24 cellular contexts compared by ENCODE assay signal in the genomic region with DNA sequence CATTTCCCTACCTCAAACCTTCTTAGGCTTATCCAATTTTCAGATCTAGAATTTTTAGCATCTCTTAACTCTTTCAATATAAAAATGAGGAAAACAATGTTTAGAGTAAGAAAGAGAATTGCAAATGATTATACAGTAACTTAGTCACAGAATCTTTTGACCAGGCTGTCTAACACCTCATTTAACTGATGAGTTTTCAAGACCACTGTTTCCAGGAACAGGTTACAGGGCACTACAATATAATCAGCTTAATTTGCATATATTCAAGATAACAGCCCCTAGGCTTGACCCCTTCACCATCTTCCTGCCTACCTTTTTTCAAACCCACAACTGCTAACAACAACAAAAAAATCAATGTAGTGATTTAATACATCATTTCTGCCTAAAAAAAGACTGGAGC. TPM values are rescaled to one million over a fixed set of nuclear protein-coding genes. Genes with fewer than 3 reads are reported as not detected.
A peak's percentile ranks its signal among the peaks of the same experiment; 100 is the strongest.
DNase-seq lines count a peak whose midpoint lies in the region; ATAC-seq and TF ChIP-seq lines count a peak whose summit lies in the region.
"Had no signal": no experiment of that assay in that cellular context is flagged by ENCODE, and none has a peak within 500 bp of the region (broad histone marks: within the 10 kb centered on the region; RNA-seq: fewer than 3 reads in every experiment).

No MANE protein-coding gene starts in this region.

- H3K56ac ChIP-seq in IMR-90 (ENCODE audit: extremely low read depth, insufficient read depth, low read length), result no peak overlapping the region

- CTCF ChIA-PET in IMR-90 (lab: Yijun Ruan, JAX), result no interaction called here

- no peak overlapping the region for H2AK9ac ChIP-seq in IMR-90 (replicated peaks; ENCODE audit: low read depth, low read length, poor library complexity)

- intact Hi-C loops in IMR-90 (cut with micrococcal nuclease), result no loop called here

- peaks cover 30% of the 10 kb centered on the region for H3K4me1 ChIP-seq in IMR-90 (ENCODE audit: control insufficient read depth, insufficient read depth, low read length)
- H3K4me1 ChIP-seq in mesenchymal stem cell (ENCODE audit: control insufficient read depth, insufficient read depth, low read depth, low read length), result peaks cover 13% of the 10 kb centered on the region
- H3K4me1 ChIP-seq in suprapubic skin, result peaks cover 61% of the 10 kb centered on the region

- H2AFZ ChIP-seq in IMR-90 (replicated peaks; ENCODE audit: low read length, poor library complexity), result no peak overlapping the region
- H2AFZ ChIP-seq in mesenchymal stem cell (ENCODE audit: low read depth, low read length), result no peak overlapping the region

- H3K27ac Mint-ChIP-seq in brain, result peak overlapping the region; percentile 42 to 85 (median 56)

- H4K8ac ChIP-seq in IMR-90 (ENCODE audit: low read depth in 2 of 2, low read length in 2 of 2) (peak overlapping the region in 1 of 2 experiments; percentile 12; a peak in 2 of 4 replicates), mesenchymal stem cell (ENCODE audit: low read length) (no peak overlapping the region)

- no peak for TF ChIP-seq CTCF in IMR-90 (conservative IDR thresholded peaks at IDR 0.05; ENCODE audit: low read depth, low read length)
- no peak for TF ChIP-seq CTCF in brain (conservative IDR thresholded peaks at IDR 0.05)
- TF ChIP-seq CTCF in suprapubic skin (IDR thresholded peaks at IDR 0.05), result no peak

- H3K79me1 ChIP-seq in IMR-90 (ENCODE audit: low read depth in 1 of 2, low read length in 2 of 2) (peaks cover 28 to 66% of the 10 kb centered on the region in 2 experiments), mesenchymal stem cell (replicated peaks; ENCODE audit: low read length, poor library complexity, severe bottlenecking) (peaks cover 21% of the 10 kb centered on the region)

- no peak overlapping the region for H3K9ac ChIP-seq in IMR-90 (ENCODE audit: low read depth, low read length)
- no peak overlapping the region for H3K9ac ChIP-seq in mesenchymal stem cell (ENCODE audit: low read length)

- peaks cover 62% of the 10 kb centered on the region for H3K4me1 Mint-ChIP-seq in brain

- no peak for TF ChIP-seq EP300 in suprapubic skin (IDR thresholded peaks at IDR 0.05)

- peaks cover 7% of the 10 kb centered on the region; the same call in 1 of the 2 replicates for H4K20me1 ChIP-seq in IMR-90 (ENCODE audit: insufficient read depth, low read length)

- H3K4me2 ChIP-seq in IMR-90 (ENCODE audit: low read depth, low read length), result no peak overlapping the region
- no peak overlapping the region for H3K4me2 ChIP-seq in mesenchymal stem cell (ENCODE audit: low read length, poor library complexity, severe bottlenecking)

- H3K4ac ChIP-seq in IMR-90 (ENCODE audit: low read depth, low read length) (0 out of 2 replicates have a peak overlapping the region, but pooled peaks have one; percentile 69), mesenchymal stem cell (ENCODE audit: low read depth in 1 of 2, low read length in 2 of 2) (no peak overlapping the region)

- dilution Hi-C loops in IMR-90 (cut with HindIII; ENCODE audit: low sequenced_read_pairs, unreplicated experiment), result no loop called here

- no peaks in the 10 kb centered on the region for H3K9me3 Mint-ChIP-seq in brain
- H3K9me3 Mint-ChIP-seq: activated naive CD4-positive, alpha-beta T cell treated with anti-CD3 and anti-CD28 coated beads, Interleukin-2, amount 50 U/mL, for 72 hours had no signal

- no peak overlapping the region for H4K5ac ChIP-seq in IMR-90 (ENCODE audit: low read depth, low read length)

- H3K27me3 Mint-ChIP-seq in brain, result no peaks in the 10 kb centered on the region

- H3K9me3 ChIP-seq in IMR-90 (ENCODE audit: control insufficient read depth, insufficient read depth, low read length) (no peaks in the 10 kb centered on the region), mesenchymal stem cell (ENCODE audit: control insufficient read depth, low read length) (no peaks in the 10 kb centered on the region), suprapubic skin (no peaks in the 10 kb centered on the region)
- H3K9me3 ChIP-seq: gastrocnemius medialis, right atrium auricular region had no signal

- H2AK5ac ChIP-seq in IMR-90 (ENCODE audit: low read depth, low read length), result no peak overlapping the region
- peak overlapping the region; percentile 3 for H2AK5ac ChIP-seq in mesenchymal stem cell (ENCODE audit: low read length, severe bottlenecking)

- TF ChIP-seq POLR2A in IMR-90 (IDR thresholded peaks at IDR 0.05; ENCODE audit: low read depth, low read length), result no peak
- TF ChIP-seq POLR2A in suprapubic skin (IDR thresholded peaks at IDR 0.05), result no peak

- H2BK120ac ChIP-seq in IMR-90 (ENCODE audit: low read depth, low read length) (no peak overlapping the region), mesenchymal stem cell (ENCODE audit: low read depth, low read length) (no peak overlapping the region)

- H3K36me3 ChIP-seq in IMR-90 (ENCODE audit: control insufficient read depth, insufficient read depth, low read length), result no peaks in the 10 kb centered on the region; the same call in 1 of the 2 replicates
- H3K36me3 ChIP-seq in mesenchymal stem cell (ENCODE audit: control insufficient read depth in 1 of 2, insufficient read depth in 2 of 2, low read depth in 1 of 2, low read length in 2 of 2), result peaks cover 4 to 8% of the 10 kb centered on the region in 2 experiments
- H3K36me3 ChIP-seq in suprapubic skin, result peaks cover 6% of the 10 kb centered on the region
- H3K36me3 ChIP-seq: gastrocnemius medialis had no signal

- H3K27ac ChIP-seq in IMR-90 (ENCODE audit: insufficient read depth, low read length) (no peak overlapping the region), mesenchymal stem cell (ENCODE audit: low read length, poor library complexity, severe bottlenecking) (no peak overlapping the region), suprapubic skin (peak overlapping the region; percentile 34)
- H3K27ac ChIP-seq: epithelial cell of prostate had no signal

- H2BK12ac ChIP-seq in mesenchymal stem cell (ENCODE audit: low read length in 2 of 2), result no peak overlapping the region

- H2BK15ac ChIP-seq in IMR-90 (ENCODE audit: low read depth, low read length) (no peak overlapping the region), mesenchymal stem cell (ENCODE audit: low read depth, poor library complexity, severe bottlenecking) (no peak overlapping the region)

- H3K18ac ChIP-seq in IMR-90 (ENCODE audit: low read depth, low read length), result no peak overlapping the region
- no peak overlapping the region for H3K18ac ChIP-seq in mesenchymal stem cell (ENCODE audit: low read depth in 1 of 2, low read length in 2 of 2)

- DNase-seq in IMR-90 (no peak), mesenchymal stem cell (no peak), suprapubic skin (ENCODE audit: low spot score in 2 of 2) (no peak), Kasumi-1 (lab: John Stamatoyannopoulos, UW) (no peak)
- DNase-seq in activated CD4-positive, alpha-beta T cell treated with anti-CD3 and anti-CD28 coated beads, Interleukin-2, amount 50 U/mL, for 4 hours, result no peak
- DNase-seq: activated CD4-positive, alpha-beta T cell treated with anti-CD3 and anti-CD28 coated beads, Interleukin-2, amount 50 U/mL, for 48 hours; activated T-cell treated with anti-CD3 and anti-CD28 coated beads, Interleukin-2, amount 50 U/mL, for 48 hours; AML-193; cortex of kidney; EL; gastrocnemius medialis; Karpas-422; left cardiac atrium; midbrain; NCI-H1092; NCI-H524 treated with DMSO at 0.1 percent for 48 hours; nucleus accumbens; trophoblast cell had no signal

- no peak overlapping the region for H2BK20ac ChIP-seq in IMR-90 (ENCODE audit: low read depth, low read length)

- no peak overlapping the region for H3K4me3 Mint-ChIP-seq in brain

- ATAC-seq in IMR-90 (ENCODE audit: low read depth) (no peak), HG03196 (IDR thresholded peaks at IDR 0.05; ENCODE audit: unreplicated experiment) (no peak), HG02610 (IDR thresholded peaks at IDR 0.05; ENCODE audit: unreplicated experiment) (no peak)
- ATAC-seq: gastrocnemius medialis, left cardiac atrium had no signal

- H3K9me1 ChIP-seq in IMR-90 (ENCODE audit: insufficient read depth, low read length), result peaks cover 21% of the 10 kb centered on the region

- H4K91ac ChIP-seq in IMR-90 (ENCODE audit: insufficient read depth, low read depth, low read length), result no peak overlapping the region
- no peak overlapping the region for H4K91ac ChIP-seq in mesenchymal stem cell (ENCODE audit: low read length)

- no peaks in the 10 kb centered on the region for H3K27me3 ChIP-seq in IMR-90 (ENCODE audit: control insufficient read depth, insufficient read depth, low read length)
- H3K27me3 ChIP-seq in mesenchymal stem cell (ENCODE audit: control insufficient read depth in 1 of 2, insufficient read depth in 1 of 2, low read length in 2 of 2), result no peaks in the 10 kb centered on the region
- H3K27me3 ChIP-seq in suprapubic skin, result no peaks in the 10 kb centered on the region
- H3K27me3 ChIP-seq: gastrocnemius medialis, right atrium auricular region had no signal

- H3K36me3 Mint-ChIP-seq in brain, result peaks cover 11% of the 10 kb centered on the region

- H3K4me3 ChIP-seq in IMR-90 (ENCODE audit: insufficient read depth, low read depth, low read length) (no peak overlapping the region), mesenchymal stem cell (ENCODE audit: insufficient read depth in 1 of 2, low read depth in 1 of 2, low read length in 2 of 2) (no peak overlapping the region), suprapubic skin (no peak overlapping the region)
- H3K4me3 ChIP-seq: gastrocnemius medialis, right atrium auricular region had no signal

- H2BK5ac ChIP-seq in IMR-90 (ENCODE audit: low read depth, low read length, poor library complexity, severe bottlenecking) (peak overlapping the region; percentile 18), mesenchymal stem cell (ENCODE audit: low read depth, low read length, poor library complexity, severe bottlenecking) (no peak overlapping the region)

- in situ Hi-C loops in IMR-90 (cut with MboI; ENCODE audit: low sequenced_read_pairs), result no loop called here

- POLR2A ChIA-PET in IMR-90 (lab: Charles Lee; ENCODE audit: unreplicated experiment), result no interaction called here

- BruUV-seq in IMR-90 (replicated peaks; lab: Mats Ljungman, UMichigan), result no TSS peak

- TF ChIP-seq RAD21 in IMR-90 (IDR thresholded peaks at IDR 0.05; ENCODE audit: low read length), result no peak

- no peak overlapping the region for H3K23ac ChIP-seq in IMR-90 (ENCODE audit: low read depth, low read length)
- H3K23ac ChIP-seq in mesenchymal stem cell (ENCODE audit: low read length in 2 of 2), result no peak overlapping the region

- no peak overlapping the region for H3K14ac ChIP-seq in IMR-90 (replicated peaks; ENCODE audit: low read depth, low read length)
- no peak overlapping the region for H3K14ac ChIP-seq in mesenchymal stem cell (ENCODE audit: low read length in 2 of 2)

RNA-seq across cellular contexts. Expression of gene NUMA1, which starts 12.7 kb away (rescaled TPM):
- total RNA-seq in IMR-90 (2012; rRNA removed) (56.7 and 61.7 TPM in 2 replicates), suprapubic skin (100 to 1,000 TPM; 296 to 845 (median 452) TPM)
- polyA plus RNA-seq in IMR-90 (2012; rRNA removed) (97.0 and 107 TPM in 2 replicates), brain (ENCODE audit: insufficient read depth, low read depth, low replicate concordance) (419 TPM)
- polyA plus RNA-seq in IMR-90 (2012; cell fraction: cytosol; rRNA removed), result 29.3 and 55.3 TPM in 2 replicates
- 250 and 340 TPM in 2 replicates for polyA plus RNA-seq in IMR-90 (2012; cell fraction: nucleus; rRNA removed; ENCODE audit: low replicate concordance)
- polyA plus RNA-seq in mesenchymal stem cell (2013, experiment 1 of 2), result 54.5 TPM
- 49.1 TPM for polyA plus RNA-seq in mesenchymal stem cell (2013, experiment 2 of 2)

RNA-seq across cellular contexts. Expression of gene LRRC51, which starts 13.0 kb away (rescaled TPM):
- 4.4 and 5.6 TPM in 2 replicates for total RNA-seq in IMR-90 (2012; rRNA removed)
- 5.3 and 6.3 TPM in 2 replicates for polyA plus RNA-seq in IMR-90 (2012; rRNA removed)
- 3.2 and 6.6 TPM in 2 replicates for polyA plus RNA-seq in IMR-90 (2012; cell fraction: cytosol; rRNA removed)
- polyA plus RNA-seq in IMR-90 (2012; cell fraction: nucleus; rRNA removed; ENCODE audit: low replicate concordance), result 2.7 and 4.4 TPM in 2 replicates
- 40.8 TPM for polyA plus RNA-seq in brain (ENCODE audit: insufficient read depth, low read depth, low replicate concordance)
- polyA plus RNA-seq in mesenchymal stem cell (2013, experiment 1 of 2), result 3.2 TPM
- polyA plus RNA-seq in mesenchymal stem cell (2013, experiment 2 of 2), result 3.9 TPM
- 1 to 10 TPM; 3.7 to 9.9 (median 6.6) TPM for total RNA-seq in suprapubic skin

RNA-seq across cellular contexts. Expression of gene LAMTOR1, which starts 35.4 kb away (rescaled TPM):
- total RNA-seq in IMR-90 (2012; rRNA removed), result 118 and 137 TPM in 2 replicates
- 126 and 131 TPM in 2 replicates for polyA plus RNA-seq in IMR-90 (2012; rRNA removed)
- polyA plus RNA-seq in IMR-90 (2012; cell fraction: cytosol; rRNA removed), result 138 and 178 TPM in 2 replicates
- 55.2 and 81.9 TPM in 2 replicates for polyA plus RNA-seq in IMR-90 (2012; cell fraction: nucleus; rRNA removed; ENCODE audit: low replicate concordance)
- polyA plus RNA-seq in brain (ENCODE audit: insufficient read depth, low read depth, low replicate concordance), result 180 TPM
- polyA plus RNA-seq in mesenchymal stem cell (2013, experiment 1 of 2), result 135 TPM
- 137 TPM for polyA plus RNA-seq in mesenchymal stem cell (2013, experiment 2 of 2)
- total RNA-seq in suprapubic skin, result 100 to 1,000 TPM in 2 of 4 donors, 10 to 100 TPM in 2; 64.5 to 111 (median 101) TPM

RNA-seq across cellular contexts. Expression of gene TOMT, which starts 38.0 kb away (rescaled TPM):
- not detected in 2 replicates for total RNA-seq in IMR-90 (2012; rRNA removed)
- not detected in 2 replicates for polyA plus RNA-seq in IMR-90 (2012; rRNA removed)
- 0.05 TPM in 1 of 2 replicates, not detected in the other for polyA plus RNA-seq in IMR-90 (2012; cell fraction: cytosol; rRNA removed)
- 0.39 and 0.64 TPM in 2 replicates for polyA plus RNA-seq in IMR-90 (2012; cell fraction: nucleus; rRNA removed; ENCODE audit: low replicate concordance)
- not detected for polyA plus RNA-seq in brain (ENCODE audit: insufficient read depth, low read depth, low replicate concordance)
- not detected for polyA plus RNA-seq in mesenchymal stem cell (2013, experiment 1 of 2)
- polyA plus RNA-seq in mesenchymal stem cell (2013, experiment 2 of 2), result not detected
- not detected for total RNA-seq in suprapubic skin
- total RNA-seq: activated naive CD4-positive, alpha-beta T cell treated with anti-CD3 and anti-CD28 coated beads, Interleukin-2, amount 50 U/mL, for 72 hours; gastrocnemius medialis; left cardiac atrium; right atrium auricular region had no signal

RNA-seq across cellular contexts. Expression of gene ANAPC15, which starts 44.8 kb away (rescaled TPM):
- total RNA-seq in IMR-90 (2012; rRNA removed) (66.3 and 108 TPM in 2 replicates), suprapubic skin (10 to 100 TPM; 20.6 to 32.1 (median 25.6) TPM)
- polyA plus RNA-seq in IMR-90 (2012; rRNA removed) (78.7 and 84.2 TPM in 2 replicates), brain (ENCODE audit: insufficient read depth, low read depth, low replicate concordance) (105 TPM)
- polyA plus RNA-seq in IMR-90 (2012; cell fraction: cytosol; rRNA removed), result 46.5 and 88.3 TPM in 2 replicates
- polyA plus RNA-seq in IMR-90 (2012; cell fraction: nucleus; rRNA removed; ENCODE audit: low replicate concordance), result 15.0 and 38.6 TPM in 2 replicates
- 35.1 TPM for polyA plus RNA-seq in mesenchymal stem cell (2013, experiment 1 of 2)
- 36.7 TPM for polyA plus RNA-seq in mesenchymal stem cell (2013, experiment 2 of 2)
